ENCODE assay signal across 11 cellular contexts in genomic region chr22:32137731-32138324, GRCh38. TPM values are rescaled to one million over a fixed set of nuclear protein-coding genes. Genes with fewer than 3 reads are reported as not detected.
A peak's percentile ranks its signal among the peaks of the same experiment; 100 is the strongest.
DNase-seq lines count a peak whose midpoint lies in the region; ATAC-seq, FAIRE-seq and TF ChIP-seq lines count a peak whose summit lies in the region.
"Not testable (repeated sequence)": the region's sequence is repeated elsewhere in the genome, so short reads cannot be mapped to it uniquely, and the experiment has no call there.
"Had no signal": no experiment of that assay in that cellular context is flagged by ENCODE, and none has a peak within 500 bp of the region (broad histone marks: within the 10 kb centered on the region; RNA-seq: fewer than 3 reads in every experiment).

No MANE protein-coding gene starts in this region.

- peak overlapping the region; percentile 0 to 61 for H3K4me3 ChIP-seq in muscle layer of duodenum (ENCODE audit: low read depth in 1 of 2, low read length in 2 of 2)

- H3K36me3 ChIP-seq in muscle layer of duodenum (ENCODE audit: control insufficient read depth in 1 of 2, insufficient read depth in 2 of 2, low read length in 2 of 2) = not testable (repeated sequence)

- DNase-seq in A172 (ENCODE audit: low spot score) = peak; percentile 48
- DNase-seq in GM12891 (ENCODE audit: insufficient read length, low spot score); endothelial cell (ENCODE audit: low spot score): not testable (repeated sequence)
- DNase-seq in NCI-H2196 (lab: John Stamatoyannopoulos, UW; ENCODE audit: unreplicated experiment) = peak; percentile 40
- peak in 4 of 5 experiments; percentile 22 to 89 (median 38) for DNase-seq in T-helper 2 cell
- DNase-seq in activated T-cell treated with anti-CD3 and anti-CD28 coated beads, Interleukin-2, amount 50 U/mL, for 72 hours = peak; percentile 39 to 63
- DNase-seq in stimulated activated CD4-positive, alpha-beta T cell treated with anti-CD3 and anti-CD28 coated beads, TNF-alpha, amount 100 ng/mL, for 1 hour (ENCODE audit: low read depth in 3 of 3, low spot score in 1 of 3) = peak; percentile 5 to 14 (median 12)

- H3K4me1 Mint-ChIP-seq in activated T-cell treated with anti-CD3 and anti-CD28 coated beads, Interleukin-2, amount 50 U/mL, for 72 hours (ENCODE audit: low read depth) = peaks cover 30% of the 10 kb centered on the region
- peaks cover 47% of the 10 kb centered on the region for H3K4me1 Mint-ChIP-seq in endothelial cell (ENCODE audit: unreplicated experiment)

- H3K27ac Mint-ChIP-seq in activated T-cell treated with anti-CD3 and anti-CD28 coated beads, Interleukin-2, amount 50 U/mL, for 72 hours = peak overlapping the region; percentile 79
- peak overlapping the region; percentile 68 for H3K27ac Mint-ChIP-seq in endothelial cell (ENCODE audit: unreplicated experiment)

- H3K4me3 Mint-ChIP-seq in activated T-cell treated with anti-CD3 and anti-CD28 coated beads, Interleukin-2, amount 50 U/mL, for 72 hours = peak overlapping the region; percentile 67 to 89
- H3K4me3 Mint-ChIP-seq in endothelial cell (ENCODE audit: unreplicated experiment) = not testable (repeated sequence)

- H3K9me3 ChIP-seq in muscle layer of duodenum (ENCODE audit: control insufficient read depth in 1 of 2, low read length in 2 of 2) = not testable (repeated sequence)

- H3K27ac ChIP-seq in muscle layer of duodenum (ENCODE audit: low read length) = not testable (repeated sequence)

- TF ChIP-seq POLR2A in GM12891 (IDR thresholded peaks at IDR 0.05; ENCODE audit: low read depth, low read length) = not testable (repeated sequence)

- not testable (repeated sequence) for TF ChIP-seq CTCF in endothelial cell (IDR thresholded peaks at IDR 0.05; ENCODE audit: unreplicated experiment)

- H3K36me3 Mint-ChIP-seq in activated T-cell treated with anti-CD3 and anti-CD28 coated beads, Interleukin-2, amount 50 U/mL, for 72 hours (ENCODE audit: insufficient read depth in 2 of 2); endothelial cell (ENCODE audit: low read depth, unreplicated experiment): not testable (repeated sequence)

- H3K9me3 Mint-ChIP-seq in activated T-cell treated with anti-CD3 and anti-CD28 coated beads, Interleukin-2, amount 50 U/mL, for 72 hours; endothelial cell (ENCODE audit: unreplicated experiment): not testable (repeated sequence)

- ATAC-seq in activated T-cell treated with anti-CD3 and anti-CD28 coated beads, Interleukin-2, amount 50 U/mL, for 72 hours (replicated peaks in 1 of 2) = peak; percentile 64 to 67

- peak; percentile 94 for FAIRE-seq in GM12891 (lab: Jason Lieb, UNC)

- H3K27me3 Mint-ChIP-seq in activated T-cell treated with anti-CD3 and anti-CD28 coated beads, Interleukin-2, amount 50 U/mL, for 72 hours (ENCODE audit: low read depth); endothelial cell (ENCODE audit: unreplicated experiment): not testable (repeated sequence)

- H3K4me1 ChIP-seq in muscle layer of duodenum (ENCODE audit: control insufficient read depth in 1 of 2, insufficient read depth in 2 of 2, low read length in 2 of 2) = not testable (repeated sequence)

- H3K27me3 ChIP-seq in muscle layer of duodenum (ENCODE audit: low read depth, low read length) = not testable (repeated sequence)

TF ChIP-seq in GM12891, 5 proteins besides CTCF, POLR2A, EP300 and RAD21:
- 0 out of 2 replicates have a peak, but pooled peaks have one; percentile 16 for TF ChIP-seq TAF1 (IDR thresholded peaks at IDR 0.05; ENCODE audit: low read depth, low read length)

RNA-seq across cellular contexts. Expression of gene C22orf42, which starts 21.3 kb away (rescaled TPM):
- total RNA-seq in A172 (2014; rRNA removed; shearing (Covaris generic)) = not detected in 2 replicates
- polyA plus RNA-seq in GM12891 (2012; ENCODE audit: low read depth, missing spikeins) = not detected
- total RNA-seq in activated T-cell treated with anti-CD3 and anti-CD28 coated beads, Interleukin-2, amount 50 U/mL, for 72 hours = not detected
- not detected for total RNA-seq in endothelial cell (ENCODE audit: unreplicated experiment)
- total RNA-seq: A673, aorta, glomerular endothelial cell had no signal
- polyA plus RNA-seq: aorta had no signal
